8 cellular contexts compared by ENCODE assay signal in genomic region chr2:72148975-72149555, GRCh38. TPM values are rescaled to one million over a fixed set of nuclear protein-coding genes. Genes with fewer than 3 reads are reported as not detected.
DNase-seq lines count a peak whose midpoint lies in the region; ATAC-seq, FAIRE-seq and TF ChIP-seq lines count a peak whose summit lies in the region.

No MANE protein-coding gene starts in this region.

- no peaks in the 10 kb centered on the region for H3K79me2 ChIP-seq in ACC112 (ENCODE audit: control insufficient read depth, insufficient read depth, low read length, unreplicated experiment)

- no peak for TF ChIP-seq POLR2A in H54 (IDR thresholded peaks at IDR 0.05; ENCODE audit: low read depth, low read length)

- peaks cover 35 to 43% of the 10 kb centered on the region in 2 donors for H3K4me1 Mint-ChIP-seq in natural killer cell

- H3K27me3 ChIP-seq in ACC112 (ENCODE audit: insufficient read depth, low read length) = peaks cover 61% of the 10 kb centered on the region

- H3K27ac Mint-ChIP-seq in natural killer cell = no peak overlapping the region

- peak overlapping the region; percentile 90 for H3K4me3 Mint-ChIP-seq in natural killer cell

- ATAC-seq in natural killer cell (peak in 2 of 3 donors; percentile 41 to 48), GM21717 (IDR thresholded peaks at IDR 0.05; ENCODE audit: unreplicated experiment) (no peak)

- TF ChIP-seq CTCF in fibroblast of mammary gland (conservative IDR thresholded peaks at IDR 0.05; ENCODE audit: control insufficient read depth, insufficient read depth, low read depth, low read length) = no peak
- TF ChIP-seq CTCF in natural killer cell (IDR thresholded peaks at IDR 0.05) = no peak

- H3K27ac ChIP-seq in ACC112 (ENCODE audit: low read depth, low read length) = no peak overlapping the region

- no peak overlapping the region for H2AFZ ChIP-seq in ACC112 (ENCODE audit: low read length, unreplicated experiment)

- no peaks in the 10 kb centered on the region for H3K36me3 Mint-ChIP-seq in natural killer cell

- no peaks in the 10 kb centered on the region for H3K9me3 Mint-ChIP-seq in natural killer cell

- H3K27me3 Mint-ChIP-seq in natural killer cell (ENCODE audit: low read depth in 2 of 2) = peaks cover 53 to 60% of the 10 kb centered on the region in 2 donors

- no peak for FAIRE-seq in H54 (lab: Jason Lieb, UNC)

- peaks cover 16% of the 10 kb centered on the region for H3K4me1 ChIP-seq in ACC112 (ENCODE audit: control insufficient read depth, insufficient read depth, low read length, unreplicated experiment)

- no peaks in the 10 kb centered on the region for H3K36me3 ChIP-seq in ACC112 (ENCODE audit: insufficient read depth, low read length)

- intact Hi-C loops in natural killer cell (cut with micrococcal nuclease) = no loop called here

- DNase-seq in H54 (ENCODE audit: insufficient read length, low spot score) (peak; percentile 84), fibroblast of mammary gland (ENCODE audit: low read depth) (peak; percentile 16), natural killer cell (peak; percentile 13), OCI-M2 (lab: John Stamatoyannopoulos, UW; ENCODE audit: unreplicated experiment) (no peak), NAMALWA (ENCODE audit: low spot score) (no peak)
- DNase-seq in activated CD4-positive, alpha-beta T cell treated with anti-CD3 and anti-CD28 coated beads for 48 hours = peak; percentile 50

- H3K4me3 ChIP-seq in ACC112 (ENCODE audit: low read depth, low read length) = peak overlapping the region; percentile 80
- peak overlapping the region; percentile 40 for H3K4me3 ChIP-seq in fibroblast of mammary gland (ENCODE audit: control insufficient read depth, low read depth, low read length)

RNA-seq across cellular contexts. Expression of gene CYP26B1, which starts 1.4 kb away (rescaled TPM):
- total RNA-seq in natural killer cell = not detected

Comparison
In these comparisons a context has a peak if more than half of its experiments do, and no peak if none do; other contexts are left out.
1. DNase-seq: peak in H54 (single experiment), activated CD4-positive, alpha-beta T cell treated with anti-CD3 and anti-CD28 coated beads for 48 hours (single experiment), fibroblast of mammary gland (single experiment) and natural killer cell (single experiment); none in OCI-M2 (single experiment) and NAMALWA (single experiment).